In the genomic region with DNA sequence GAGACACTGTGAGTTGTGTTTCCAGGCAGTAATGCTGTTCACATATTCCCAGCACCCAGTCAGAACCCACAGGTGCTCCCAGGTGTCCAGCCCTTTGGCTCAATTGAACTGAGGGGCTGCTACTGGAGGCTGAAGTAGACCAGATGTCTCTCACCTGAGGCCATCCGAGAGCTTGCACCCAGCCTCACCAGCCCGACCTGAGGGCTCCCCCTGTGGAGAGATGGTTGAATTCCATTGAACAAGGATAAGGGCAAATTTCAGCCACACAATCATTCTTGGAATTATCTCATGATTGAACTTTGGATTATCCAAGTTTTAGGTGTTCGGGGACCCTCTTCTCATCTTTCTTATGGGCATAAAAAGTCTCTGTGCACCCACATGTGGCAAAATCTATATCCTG, we compare ENCODE assay signal across 23 cellular contexts. TPM values are rescaled to one million over a fixed set of nuclear protein-coding genes. Genes with fewer than 3 reads are reported as not detected.
DNase-seq lines count a peak whose midpoint lies in the region; ATAC-seq and TF ChIP-seq lines count a peak whose summit lies in the region.
"Had no signal": no experiment of that assay in that cellular context is flagged by ENCODE, and none has a peak within 500 bp of the region (broad histone marks: within the 10 kb centered on the region; RNA-seq: fewer than 3 reads in every experiment).

No MANE protein-coding gene starts in this region.

- H3K9me3 ChIP-seq in cardiac muscle cell (ENCODE audit: low read depth): no peaks in the 10 kb centered on the region
- peaks cover 16% of the 10 kb centered on the region for H3K9me3 ChIP-seq in OCI-LY7 (ENCODE audit: low read length)
- H3K9me3 ChIP-seq in psoas muscle: no peaks in the 10 kb centered on the region
- H3K9me3 ChIP-seq: esophagus muscularis mucosa, ovary, right lobe of liver, thoracic aorta had no signal

- no TSS peak for BruUV-seq in OCI-LY7 (replicated peaks; lab: Mats Ljungman, UMichigan)

- no peak overlapping the region for H2AFZ ChIP-seq in OCI-LY7 (ENCODE audit: low read length)

- intact Hi-C loops in Right ventricle myocardium inferior (cut with DNase I) (no loop called here), OCI-LY7 (cut with micrococcal nuclease; ENCODE audit: unreplicated experiment) (no loop called here), psoas muscle (cut with DNase I) (no loop called here)

- H3K36me3 ChIP-seq in cardiac muscle cell (peaks cover 59% of the 10 kb centered on the region), OCI-LY7 (ENCODE audit: insufficient read depth, low read length) (peaks cover 19% of the 10 kb centered on the region; the same call in 1 of the 2 replicates), psoas muscle (ENCODE audit: insufficient read depth in 1 of 2, low read depth in 1 of 2) (peaks cover 3 to 100% of the 10 kb centered on the region in 2 donors)
- H3K36me3 ChIP-seq: MG63, ovary, right lobe of liver, thoracic aorta had no signal

- H3K27ac ChIP-seq in cardiac muscle cell: no peak overlapping the region
- no peak overlapping the region for H3K27ac ChIP-seq in OCI-LY7 (ENCODE audit: low read depth, low read length, poor library complexity, severe bottlenecking)
- H3K27ac ChIP-seq in psoas muscle: no peak overlapping the region
- H3K27ac ChIP-seq: esophagus muscularis mucosa, ovary, right lobe of liver, thoracic aorta had no signal

- H3K4me2 ChIP-seq in OCI-LY7 (ENCODE audit: low read length): no peak overlapping the region

- no peaks in the 10 kb centered on the region for H3K27me3 ChIP-seq in cardiac muscle cell
- H3K27me3 ChIP-seq in psoas muscle (ENCODE audit: insufficient read depth in 3 of 3, low read length in 2 of 3): no peaks in the 10 kb centered on the region
- H3K27me3 ChIP-seq: esophagus muscularis mucosa, MG63, ovary, right lobe of liver had no signal

- ATAC-seq in Right ventricle myocardium inferior (no peak), psoas muscle (peak in 3 of 4 donors; percentile 7 to 17 (median 16)), GM21526 (IDR thresholded peaks at IDR 0.05; ENCODE audit: low FRiP score, unreplicated experiment) (no peak)
- ATAC-seq: stimulated activated memory B cell treated with anti-CD40 and anti-IgM and Interleukin-4, amounts not matched to agents 10 μg/mL and 1 μg/mL and 100 μg/mL, for 72 hours had no signal

- H3K79me2 ChIP-seq in OCI-LY7 (ENCODE audit: insufficient read depth, low read depth, low read length): no peaks in the 10 kb centered on the region

- H4K20me1 ChIP-seq in OCI-LY7 (ENCODE audit: insufficient read depth, low read length): no peaks in the 10 kb centered on the region

- TF ChIP-seq CTCF in cardiac muscle cell (IDR thresholded peaks at IDR 0.05; ENCODE audit: low read depth, low read length): peak; percentile 25
- TF ChIP-seq CTCF in OCI-LY7 (conservative IDR thresholded peaks at IDR 0.05; ENCODE audit: low read length): peak; percentile 38
- TF ChIP-seq CTCF in epithelial cell of proximal tubule (conservative IDR thresholded peaks at IDR 0.05; ENCODE audit: low read depth, low read length): peak; percentile 17
- TF ChIP-seq CTCF in psoas muscle (IDR thresholded peaks at IDR 0.05): no peak

- H3K4me3 ChIP-seq in cardiac muscle cell (no peak overlapping the region), OCI-LY7 (ENCODE audit: low read depth, low read length, poor library complexity, severe bottlenecking) (no peak overlapping the region), epithelial cell of proximal tubule (ENCODE audit: low read depth, low read length) (no peak overlapping the region), psoas muscle (no peak overlapping the region)
- H3K4me3 ChIP-seq: esophagus muscularis mucosa, lung, MG63, ovary, right lobe of liver, thoracic aorta had no signal

- 68 to 76% (median 74%) methylated on average over 3 of the region's 3 CpGs for WGBS in psoas muscle, 3 donors

- CTCF ChIA-PET in OCI-LY7 (lab: Charles Lee; ENCODE audit: unreplicated experiment): no interaction called here

- no peak for DNase-seq in cardiac muscle cell (ENCODE audit: low read depth in 1 of 2, low spot score in 1 of 2)
- DNase-seq in Right ventricle myocardium inferior (ENCODE audit: missing footprints): no peak
- no peak for DNase-seq in OCI-LY7 (ENCODE audit: low spot score)
- DNase-seq in epithelial cell of proximal tubule (ENCODE audit: low read depth): no peak
- DNase-seq in psoas muscle: no peak
- DNase-seq in DMS53 (lab: John Stamatoyannopoulos, UW): no peak
- DNase-seq in NCI-H187 (lab: John Stamatoyannopoulos, UW): no peak
- DNase-seq: activated CD4-positive, alpha-beta T cell treated with anti-CD3 and anti-CD28 coated beads, Interleukin-2, amount 50 U/mL, for 1 hour; activated CD8-positive, alpha-beta memory T cell treated with anti-CD3 and anti-CD28 coated beads, Interleukin-2, amount 50 U/mL, for 48 hours; activated gamma-delta T cell; caudate nucleus; CD4-positive, alpha-beta T cell; DMS79; MG63; NCI-H187 treated with DMSO at 0.1 percent for 48 hours; NCI-H345; ovary; right lobe of liver had no signal

- no peaks in the 10 kb centered on the region for H3K4me1 ChIP-seq in cardiac muscle cell (ENCODE audit: low read depth)
- H3K4me1 ChIP-seq in OCI-LY7 (ENCODE audit: insufficient read depth, low read length, poor library complexity, severe bottlenecking): no peaks in the 10 kb centered on the region
- peaks cover 3% of the 10 kb centered on the region for H3K4me1 ChIP-seq in psoas muscle
- H3K4me1 ChIP-seq: esophagus muscularis mucosa, right lobe of liver had no signal

- POLR2A ChIA-PET in OCI-LY7 (lab: Charles Lee): no interaction called here

- H3K9me2 ChIP-seq in OCI-LY7 (ENCODE audit: insufficient read depth, low read length): no peaks in the 10 kb centered on the region

RNA-seq across cellular contexts. Expression of gene OBSCN, which starts 52.1 kb away (rescaled TPM):
- total RNA-seq in cardiac muscle cell: 191 and 390 TPM in 2 replicates
- polyA plus RNA-seq in cardiac muscle cell: 87.1 and 121 TPM in 2 replicates
- total RNA-seq in Right ventricle myocardium inferior: 275 TPM
- total RNA-seq in OCI-LY7 (2014; rRNA removed; shearing (Covaris generic)): 29.5 and 51.1 TPM in 2 replicates
- total RNA-seq in OCI-LY7 (2022): 43.7 and 45.2 TPM in 2 replicates
- total RNA-seq in epithelial cell of proximal tubule: 2.0 and 20.6 TPM in 2 replicates
- total RNA-seq in psoas muscle: 1,000 to 10,000 TPM; 1,061 to 1,869 (median 1,568) TPM
- 100 to 1,000 TPM; 397 to 658 (median 442) TPM for polyA plus RNA-seq in psoas muscle

Comparison
In these comparisons a context has a peak if more than half of its experiments do, and no peak if none do; other contexts are left out.
1. ATAC-seq: peak in psoas muscle (3 of 4); none in Right ventricle myocardium inferior (single experiment) and GM21526 (single experiment).